Comparison of ENCODE assay signal across 17 cellular contexts in genomic region chr9:95284152-95284551, GRCh38. TPM values are rescaled to one million over a fixed set of nuclear protein-coding genes. Genes with fewer than 3 reads are reported as not detected.
DNase-seq lines count a peak whose midpoint lies in the region; ATAC-seq, FAIRE-seq and TF ChIP-seq lines count a peak whose summit lies in the region.
"Had no signal": no experiment of that assay in that cellular context is flagged by ENCODE, and none has a peak within 500 bp of the region (broad histone marks: within the 10 kb centered on the region; RNA-seq: fewer than 3 reads in every experiment).

No MANE protein-coding gene starts in this region.

- H3K27ac ChIP-seq in A549 (no peak overlapping the region), body of pancreas (peak overlapping the region in 3 of 4 donors; percentile 3 to 46 (median 43)), kidney (ENCODE audit: low read depth in 2 of 2, low read length in 2 of 2) (peak overlapping the region; percentile 51 to 63), spleen (no peak overlapping the region)
- H3K27ac ChIP-seq: epithelial cell of prostate, HL-60 had no signal

- no peak for TF ChIP-seq EP300 in A549 (IDR thresholded peaks at IDR 0.05)

- intact Hi-C loops in body of pancreas (cut with DNase I) (no loop called here), kidney (cut with DNase I) (no loop called here), spleen (cut with DNase I; ENCODE audit: low total_unique reads) (no loop called here)

- TF ChIP-seq CTCF in A549 (IDR thresholded peaks at IDR 0.05) (no peak), body of pancreas (IDR thresholded peaks at IDR 0.05) (no peak), kidney (IDR thresholded peaks at IDR 0.05; ENCODE audit: borderline replicate concordance, extremely low read depth, insufficient read depth) (no peak), spleen (IDR thresholded peaks at IDR 0.05 in 8 of 11, conservative IDR thresholded peaks at IDR 0.05 in 3 of 11) (no peak)

- H3K36me3 ChIP-seq in body of pancreas (replicated peaks in 1 of 2; ENCODE audit: insufficient read depth in 1 of 2, low read depth in 2 of 2) (no peaks in the 10 kb centered on the region), kidney (ENCODE audit: control insufficient read depth in 1 of 2, insufficient read depth in 2 of 2, low read length in 2 of 2) (no peaks in the 10 kb centered on the region), spleen (no peaks in the 10 kb centered on the region)

- POLR2A ChIA-PET in A549 (lab: Yijun Ruan, JAX): no interaction called here

- ATAC-seq in A549 (no peak), body of pancreas (peak; percentile 53), GM18511 (IDR thresholded peaks at IDR 0.05; ENCODE audit: unreplicated experiment) (no peak)
- ATAC-seq: right cardiac atrium had no signal

- H3K27me3 ChIP-seq in body of pancreas: no peaks in the 10 kb centered on the region
- no peaks in the 10 kb centered on the region for H3K27me3 ChIP-seq in spleen (replicated peaks in 1 of 7)

- FAIRE-seq in A549 (lab: Jason Lieb, UNC): peak; percentile 51
- no peak for FAIRE-seq in kidney (lab: Jason Lieb, UNC)

- H3K4me1 ChIP-seq in A549 (peaks cover 23% of the 10 kb centered on the region), body of pancreas (peaks cover 33% of the 10 kb centered on the region), kidney (ENCODE audit: control insufficient read depth in 1 of 2, insufficient read depth in 1 of 2, low read depth in 1 of 2, low read length in 2 of 2) (peaks cover 4 to 13% of the 10 kb centered on the region in 2 donors), spleen (no peaks in the 10 kb centered on the region)

- H3K9ac ChIP-seq in kidney (ENCODE audit: low read length in 2 of 2): no peak overlapping the region

- CTCF ChIA-PET in A549 (lab: Yijun Ruan, JAX): no interaction called here

- no peak for DNase-seq in A549 (ENCODE audit: low read depth in 1 of 2, low spot score in 1 of 2)
- DNase-seq in H4 (ENCODE audit: low spot score): peak; percentile 65
- DNase-seq in body of pancreas: no peak
- no peak for DNase-seq in kidney
- DNase-seq in SHP77 treated with DMSO at 0.1 percent for 48 hours (lab: John Stamatoyannopoulos, UW): no peak
- DNase-seq in islet precursor cell: no peak
- DNase-seq in spleen: no peak
- DNase-seq: activated CD4-positive, alpha-beta T cell treated with anti-CD3 and anti-CD28 coated beads, Interleukin-2, amount 10 ng/mL, durations not matched to agents 24 days and 14 days; activated naive CD4-positive, alpha-beta T cell treated with anti-CD3 and anti-CD28 coated beads, Interleukin-2, amount 10 ng/mL, durations not matched to agents 7 days and 5 days; COR-L47; cortex of kidney; midbrain; NCI-H1048; right cardiac atrium had no signal

- H3K9me3 ChIP-seq in A549 (peaks cover 15% of the 10 kb centered on the region; the same call in 1 of the 3 replicates), body of pancreas (peaks cover 0 to 11% (median 0%) of the 10 kb centered on the region in 3 donors), kidney (ENCODE audit: control insufficient read depth in 1 of 2, low read length in 2 of 2) (no peaks in the 10 kb centered on the region), spleen (peaks cover 7 to 40% (median 38%) of the 10 kb centered on the region in 8 donors)

- no peak for TF ChIP-seq POLR2A in A549 (IDR thresholded peaks at IDR 0.05; ENCODE audit: low read length)
- TF ChIP-seq POLR2A in body of pancreas (IDR thresholded peaks at IDR 0.05): no peak
- TF ChIP-seq POLR2A in spleen (IDR thresholded peaks at IDR 0.05): no peak

- 65% methylated on average over 4 of the region's 4 CpGs for WGBS in A549 (ENCODE audit: missing lambda C conversion rate)
- WGBS in body of pancreas, 2 donors: 24 to 32% methylated on average over 4 of the region's 4 CpGs
- 89 to 98% (median 93%) methylated on average over 4 of the region's 4 CpGs for WGBS in spleen, 5 donors

- no peak for TF ChIP-seq RAD21 in A549 (conservative IDR thresholded peaks at IDR 0.05 in 1 of 2, IDR thresholded peaks at IDR 0.05 in 1 of 2)

- peak overlapping the region; percentile 47 for H3K4me2 ChIP-seq in A549

- H3K4me3 ChIP-seq in A549 (no peak overlapping the region), body of pancreas (no peak overlapping the region), kidney (ENCODE audit: low read length in 2 of 2) (peak overlapping the region; percentile 5 to 13), spleen (no peak overlapping the region)

TF ChIP-seq in A549, 52 proteins besides CTCF, POLR2A, EP300 and RAD21:
- TF ChIP-seq HDAC2 (IDR thresholded peaks at IDR 0.05): no peak
- TF ChIP-seq EHF (CRISPR knock-in tag; IDR thresholded peaks at IDR 0.05): no peak
- TF ChIP-seq, protein P1, sequence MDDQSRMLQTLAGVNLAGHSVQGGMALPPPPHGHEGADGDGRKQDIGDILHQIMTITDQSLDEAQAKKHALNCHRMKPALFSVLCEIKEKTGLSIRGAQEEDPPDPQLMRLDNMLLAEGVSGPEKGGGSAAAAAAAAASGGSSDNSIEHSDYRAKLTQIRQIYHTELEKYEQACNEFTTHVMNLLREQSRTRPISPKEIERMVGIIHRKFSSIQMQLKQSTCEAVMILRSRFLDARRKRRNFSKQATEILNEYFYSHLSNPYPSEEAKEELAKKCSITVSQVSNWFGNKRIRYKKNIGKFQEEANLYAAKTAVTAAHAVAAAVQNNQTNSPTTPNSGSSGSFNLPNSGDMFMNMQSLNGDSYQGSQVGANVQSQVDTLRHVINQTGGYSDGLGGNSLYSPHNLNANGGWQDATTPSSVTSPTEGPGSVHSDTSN (IDR thresholded peaks at IDR 0.05): no peak
- TF ChIP-seq RNF2 (IDR thresholded peaks at IDR 0.05; ENCODE audit: borderline replicate concordance, low read depth): no peak
- no peak for TF ChIP-seq RFX5 (IDR thresholded peaks at IDR 0.05)
- no peak for TF ChIP-seq POLR2AphosphoS2 (conservative IDR thresholded peaks at IDR 0.05; ENCODE audit: low read length)
- no peak for TF ChIP-seq HOXA7 (CRISPR knock-in tag; IDR thresholded peaks at IDR 0.05)
- TF ChIP-seq HOXB5 (CRISPR knock-in tag; IDR thresholded peaks at IDR 0.05): no peak
- no peak for TF ChIP-seq BCL3 (IDR thresholded peaks at IDR 0.05)
- TF ChIP-seq ZSCAN20 (CRISPR knock-in tag; IDR thresholded peaks at IDR 0.05): no peak
- no peak for TF ChIP-seq ATOH8 (CRISPR knock-in tag; IDR thresholded peaks at IDR 0.05; ENCODE audit: low read depth)
- no peak for TF ChIP-seq ZFP36 (IDR thresholded peaks at IDR 0.05; ENCODE audit: borderline replicate concordance, partially characterized antibody)
- no peak for TF ChIP-seq HEYL (CRISPR knock-in tag; IDR thresholded peaks at IDR 0.05)
- TF ChIP-seq SREBF2 (IDR thresholded peaks at IDR 0.05): no peak
- no peak for TF ChIP-seq PHF8 (IDR thresholded peaks at IDR 0.05; ENCODE audit: borderline replicate concordance, low read depth)
- TF ChIP-seq ZNF302 (CRISPR knock-in tag; IDR thresholded peaks at IDR 0.05): no peak
- TF ChIP-seq CEBPB (IDR thresholded peaks at IDR 0.05): no peak
- no peak for TF ChIP-seq CHD2 (IDR thresholded peaks at IDR 0.05; ENCODE audit: low read length, partially characterized antibody)

RNA-seq across cellular contexts. Expression of gene FANCC, which starts 33.4 kb away (rescaled TPM):
- polyA plus RNA-seq in A549 (2011; rRNA removed) (24.9 and 26.5 TPM in 2 replicates), A549 (2017; fragmentation: RNase III; extraction: RNeasy Plus Mini Kit Qiagen cat#74134 plus additional on column Dnase treatment) (12.1 to 14.1 TPM (median 13.5 TPM) in 3 replicates), kidney (ENCODE audit: insufficient read depth, low read depth, low replicate concordance) (7.5 TPM), spleen (1 to 10 TPM in 2 of 3 donors, under 1 TPM in 1; 0.89 to 2.0 (median 1.7) TPM)
- 8.1 and 10.7 TPM in 2 replicates for polyA plus RNA-seq in A549 (2012; cell fraction: cytosol; rRNA removed)
- 10.5 and 14.0 TPM in 2 replicates for polyA plus RNA-seq in A549 (2012; cell fraction: nucleus; rRNA removed)
- polyA minus RNA-seq in A549 (2011; rRNA and poly(A)+ RNA removed): 19.5 and 23.0 TPM in 2 replicates
- total RNA-seq in H4 (2014; rRNA removed; shearing (Covaris generic)): 8.7 and 12.3 TPM in 2 replicates
- total RNA-seq in body of pancreas (10 to 100 TPM in 1 of 2 donors, 1 to 10 TPM in 1; 7.5 to 12.5 TPM), kidney (10.8 TPM), spleen (1 to 10 TPM; 5.4 to 9.7 (median 7.9) TPM)

Comparison
In these comparisons a context has a peak if more than half of its experiments do, and no peak if none do; other contexts are left out.
1. H3K27ac ChIP-seq: peak in body of pancreas (3 of 4) and kidney (2 of 2); none in A549 (0 of 2) and spleen (0 of 8).
2. H3K4me3 ChIP-seq: peak in kidney (2 of 2); none in A549 (single experiment), body of pancreas (0 of 2) and spleen (0 of 8).